ENCODE assay signal across 22 cellular contexts in the genomic region with DNA sequence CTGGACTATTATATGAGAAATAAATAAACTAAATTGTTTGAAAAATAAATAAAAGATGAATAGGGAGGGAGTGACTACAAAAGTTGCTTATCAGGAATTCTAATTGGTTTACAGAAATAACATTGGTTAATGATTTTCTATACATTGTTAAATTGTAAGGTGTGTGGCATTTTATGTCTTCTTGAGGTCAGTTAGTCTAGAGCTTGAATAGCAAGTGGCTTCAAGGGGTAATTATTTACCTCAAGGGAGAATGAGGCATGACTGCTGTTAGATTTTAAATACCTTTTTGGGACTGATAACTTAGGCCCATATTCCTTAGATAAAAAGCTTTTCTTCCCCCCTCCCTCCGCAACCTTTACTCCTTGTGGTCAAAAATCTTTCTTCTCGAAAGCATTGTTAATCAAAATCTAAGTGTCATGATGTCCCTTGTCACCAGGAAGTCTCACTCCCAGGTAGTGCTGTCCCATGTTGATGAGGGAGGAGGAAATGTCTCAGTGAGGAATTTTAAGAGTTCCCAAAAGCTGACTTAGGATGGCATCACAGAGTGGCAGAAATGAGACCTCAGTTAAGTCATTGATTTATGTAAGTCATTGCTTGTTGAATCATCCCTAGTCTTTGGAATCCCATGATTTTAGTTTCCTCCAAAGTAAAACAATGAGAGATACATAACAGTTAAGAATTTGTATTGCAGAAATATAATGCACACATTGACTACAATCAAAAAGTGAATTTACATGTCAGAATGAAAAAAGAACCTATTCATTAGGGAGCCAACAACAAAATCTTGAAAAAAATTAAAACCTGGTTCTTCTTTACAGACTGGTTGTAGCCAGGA.
DNase-seq lines count a peak whose midpoint lies in the region; ATAC-seq and TF ChIP-seq lines count a peak whose summit lies in the region.
"Had no signal": no experiment of that assay in that cellular context is flagged by ENCODE, and none has a peak within 500 bp of the region (broad histone marks: within the 10 kb centered on the region; RNA-seq: fewer than 3 reads in every experiment).

No MANE protein-coding gene starts in this region.

- DNase-seq in GM23248 (peak; percentile 19), RKO (ENCODE audit: low spot score) (peak; percentile 85), fibroblast of peridontal ligament (ENCODE audit: extremely low read depth) (peak; percentile 36), KBM-7 (no peak), left cardiac atrium (no peak), MV-4-11 (lab: John Stamatoyannopoulos, UW) (no peak), DMS53 treated with DMSO at 0.1 percent for 48 hours (lab: John Stamatoyannopoulos, UW; ENCODE audit: unreplicated experiment) (no peak)
- DNase-seq: activated CD4-positive, alpha-beta T cell treated with anti-CD3 and anti-CD28 coated beads, Interleukin-2, amount 10 ng/mL, durations not matched to agents 24 days and 14 days; C1 segment of cervical spinal cord; central memory CD4-positive, alpha-beta T cell; left ventricle myocardium inferior; NCI-H1105 treated with DMSO at 0.1 percent for 48 hours; NCI-H2081; NCI-H345; NCI-H774; nephron progenitor cell; posterior cingulate gyrus; SIG-M5; upper lobe of left lung had no signal

- H3K36me3 Mint-ChIP-seq in nephron (ENCODE audit: low read depth), result peaks cover 53% of the 10 kb centered on the region

- H3K9me2 ChIP-seq in GM23248 (ENCODE audit: insufficient read depth), result no peaks in the 10 kb centered on the region

- H3K9ac ChIP-seq in GM23248, result no peak overlapping the region

- no peak overlapping the region for H3K4me2 ChIP-seq in GM23248 (ENCODE audit: unreplicated experiment)

- intact Hi-C loops in left cardiac atrium (cut with DNase I), result no loop called here

- H3K27me3 Mint-ChIP-seq in nephron (ENCODE audit: low read depth), result no peaks in the 10 kb centered on the region
- H3K27me3 Mint-ChIP-seq: activated CD4-positive, alpha-beta T cell treated with anti-CD3 and anti-CD28 coated beads, Interleukin-2, amount 10 ng/mL, durations not matched to agents 24 days and 14 days had no signal

- in situ Hi-C loops in GM23248 (cut with MboI), result no loop called here
- in situ Hi-C loops in KBM-7 (cut with MboI; ENCODE audit: low pct_unique_long_range_greater_than_20kb, low sequenced_read_pairs), result no loop called here

- H3F3A ChIP-seq in GM23248 (ENCODE audit: insufficient read depth), result peaks cover 5% of the 10 kb centered on the region; the same call in 1 of the 2 replicates

- no peak overlapping the region for H3K4me3 ChIP-seq in GM23248
- H3K4me3 ChIP-seq: ascending aorta, left ventricle myocardium inferior, upper lobe of left lung had no signal

- no peak overlapping the region for H3K4me3 Mint-ChIP-seq in nephron
- H3K4me3 Mint-ChIP-seq: activated CD4-positive, alpha-beta T cell treated with anti-CD3 and anti-CD28 coated beads, Interleukin-2, amount 10 ng/mL, durations not matched to agents 24 days and 14 days; nephron progenitor cell had no signal

- no peaks in the 10 kb centered on the region for H3K4me1 Mint-ChIP-seq in nephron
- H3K4me1 Mint-ChIP-seq: activated CD4-positive, alpha-beta T cell treated with anti-CD3 and anti-CD28 coated beads, Interleukin-2, amount 10 ng/mL, durations not matched to agents 24 days and 14 days; nephron progenitor cell had no signal

- H3K9me3 ChIP-seq in GM23248 (ENCODE audit: low read depth), result no peaks in the 10 kb centered on the region

- 0 out of 2 replicates have a peak, but pooled peaks cover 1% of the 10 kb centered on the region for H4K20me1 ChIP-seq in GM23248 (ENCODE audit: insufficient read depth)

- H3K4me1 ChIP-seq in GM23248 (ENCODE audit: insufficient read depth), result peaks cover 7% of the 10 kb centered on the region
- H3K4me1 ChIP-seq: ascending aorta, upper lobe of left lung had no signal

- no peak overlapping the region for H2AFZ ChIP-seq in GM23248

- ATAC-seq in left cardiac atrium, result no peak
- ATAC-seq: activated naive CD4-positive, alpha-beta T cell treated with anti-CD3 and anti-CD28 coated beads, Interleukin-2, amount 50 U/mL, for 72 hours had no signal

- peaks cover 51% of the 10 kb centered on the region for H3K9me3 Mint-ChIP-seq in nephron

- peaks cover 41% of the 10 kb centered on the region for H3K79me2 ChIP-seq in GM23248 (ENCODE audit: insufficient read depth)

- TF ChIP-seq CTCF in nephron (IDR thresholded peaks at IDR 0.05; ENCODE audit: unreplicated experiment in 3 of 3), result no peak

- no peak overlapping the region for H3K27ac ChIP-seq in GM23248
- H3K27ac ChIP-seq: ascending aorta, left ventricle myocardium inferior, upper lobe of left lung had no signal

- WGBS in GM23248 (ENCODE audit: low coverage in 1 of 2, low lambda C conversion rate in 2 of 2, missing lambda C conversion rate in 2 of 2), 2 experiments, result 64 to 70% methylated on average over 2 of the region's 2 CpGs

- no peaks in the 10 kb centered on the region for H3K27me3 ChIP-seq in GM23248 (replicated peaks; ENCODE audit: insufficient read depth)
- H3K27me3 ChIP-seq: ascending aorta, upper lobe of left lung had no signal

- H3K36me3 ChIP-seq in GM23248 (ENCODE audit: low read depth), result no peaks in the 10 kb centered on the region
- H3K36me3 ChIP-seq: ascending aorta, upper lobe of left lung had no signal

- peak overlapping the region; percentile 44 to 95 (median 63) for H3K27ac Mint-ChIP-seq in nephron
- H3K27ac Mint-ChIP-seq: activated CD4-positive, alpha-beta T cell treated with anti-CD3 and anti-CD28 coated beads, Interleukin-2, amount 10 ng/mL, durations not matched to agents 24 days and 14 days; activated naive CD4-positive, alpha-beta T cell treated with anti-CD3 and anti-CD28 coated beads, Interleukin-2, amount 50 U/mL, for 72 hours; nephron progenitor cell had no signal

Comparison
In these comparisons a context has a peak if more than half of its experiments do, and no peak if none do; other contexts are left out.
1. DNase-seq: peak in GM23248 (single experiment), RKO (single experiment) and fibroblast of peridontal ligament (single experiment); none in KBM-7 (single experiment), left cardiac atrium (single experiment), MV-4-11 (single experiment) and DMS53 treated with DMSO at 0.1 percent for 48 hours (single experiment).